Comparison of ENCODE assay signal across 1 cellular context in genomic region chr1:22729400-22729773, GRCh38.
TF ChIP-seq lines count a peak whose summit lies in the region.

No MANE protein-coding gene starts in this region.

TF ChIP-seq in IMR-90, 13 proteins besides CTCF, POLR2A, EP300 and RAD21 (continued from another document):
- TF ChIP-seq MAZ (IDR thresholded peaks at IDR 0.05; ENCODE audit: borderline replicate concordance, low read depth, low read length) (no peak), USF2 (IDR thresholded peaks at IDR 0.05; ENCODE audit: low read depth, low read length) (no peak), FOS (IDR thresholded peaks at IDR 0.05; ENCODE audit: low read depth, low read length) (no peak), BHLHE40 (IDR thresholded peaks at IDR 0.05; ENCODE audit: low read depth, low read length) (no peak), ELK1 (IDR thresholded peaks at IDR 0.05; ENCODE audit: borderline replicate concordance, low read depth, low read length) (no peak), CHD1 (IDR thresholded peaks at IDR 0.05; ENCODE audit: low read depth, low read length) (no peak)
